8 cellular contexts compared by ENCODE assay signal in the genomic region with DNA sequence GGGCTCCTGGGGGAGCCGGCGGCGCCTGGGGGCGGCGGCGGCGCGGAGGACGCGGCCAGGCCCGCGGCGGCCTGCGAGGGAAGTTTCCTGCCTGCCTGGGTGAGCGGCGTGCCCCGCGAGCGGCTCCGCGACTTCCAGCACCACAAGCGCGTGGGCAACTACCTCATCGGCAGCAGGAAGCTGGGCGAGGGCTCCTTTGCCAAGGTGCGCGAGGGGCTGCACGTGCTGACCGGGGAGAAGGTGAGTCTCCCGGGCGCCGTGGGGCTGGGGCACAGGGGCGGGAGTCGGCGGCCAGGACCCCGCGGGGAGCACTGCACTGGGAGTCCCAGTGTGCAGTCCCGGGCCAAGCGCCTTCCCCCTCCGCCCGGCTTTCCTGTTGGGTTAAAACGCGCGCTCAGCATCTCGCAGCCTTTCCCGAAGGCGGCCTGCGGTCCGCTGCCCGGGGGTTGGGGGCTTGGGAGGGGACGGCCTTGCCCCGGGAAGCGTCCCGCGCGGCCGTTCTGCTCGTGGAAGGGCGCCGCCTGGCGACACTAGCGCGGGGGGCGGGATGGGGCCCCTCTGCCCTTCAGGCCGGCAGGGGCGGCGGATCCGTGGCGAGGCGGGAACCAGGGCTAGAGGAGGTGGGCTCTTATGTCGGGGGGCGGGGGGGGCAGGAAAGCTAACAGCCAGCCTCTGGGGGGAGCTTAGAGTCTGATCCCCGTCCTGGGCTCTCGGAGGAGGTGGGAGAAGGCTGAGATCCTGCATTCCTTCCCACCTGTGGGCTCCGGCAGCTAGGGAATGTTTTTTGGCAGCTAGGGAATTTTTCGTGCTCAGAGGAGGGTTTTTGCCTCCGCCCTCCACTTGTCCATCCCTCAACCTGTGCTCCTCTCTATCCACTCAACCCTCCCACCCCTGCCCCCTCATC. TPM values are rescaled to one million over a fixed set of nuclear protein-coding genes. Genes with fewer than 3 reads are reported as not detected.
DNase-seq lines count a peak whose midpoint lies in the region; ATAC-seq and TF ChIP-seq lines count a peak whose summit lies in the region.

No MANE protein-coding gene starts in this region.

- peak overlapping the region; percentile 67 for H3K4me3 ChIP-seq in BE2C (ENCODE audit: low read depth, low read length)

- peak overlapping the region; percentile 88 for H3K4me3 Mint-ChIP-seq in T-helper 17 cell
- H3K4me3 Mint-ChIP-seq in stimulated activated naive B cell treated with anti-CD40 and anti-IgM and Interleukin-4, amounts not matched to agents 10 μg/mL and 1 μg/mL and 100 μg/mL, for 72 hours, result peak overlapping the region; percentile 69 to 76

- H3K27ac Mint-ChIP-seq in T-helper 17 cell, result no peak overlapping the region
- H3K27ac Mint-ChIP-seq in stimulated activated naive B cell treated with anti-CD40 and anti-IgM and Interleukin-4, amounts not matched to agents 10 μg/mL and 1 μg/mL and 100 μg/mL, for 72 hours, result no peak overlapping the region

- no peaks in the 10 kb centered on the region for H3K4me1 ChIP-seq in BE2C

- peak; percentile 68 for ATAC-seq in T-helper 17 cell
- peak; percentile 69 to 70 for ATAC-seq in stimulated activated naive B cell treated with anti-CD40 and anti-IgM and Interleukin-4, amounts not matched to agents 10 μg/mL and 1 μg/mL and 100 μg/mL, for 72 hours (replicated peaks)
- ATAC-seq in GM19351 (IDR thresholded peaks at IDR 0.05; ENCODE audit: unreplicated experiment), result no peak
- ATAC-seq in HG02610 (IDR thresholded peaks at IDR 0.05; ENCODE audit: unreplicated experiment), result no peak

- H3K36me3 Mint-ChIP-seq in T-helper 17 cell (ENCODE audit: low read depth), result no peaks in the 10 kb centered on the region
- no peaks in the 10 kb centered on the region for H3K36me3 Mint-ChIP-seq in stimulated activated naive B cell treated with anti-CD40 and anti-IgM and Interleukin-4, amounts not matched to agents 10 μg/mL and 1 μg/mL and 100 μg/mL, for 72 hours

- peaks cover 46% of the 10 kb centered on the region for H3K27me3 Mint-ChIP-seq in T-helper 17 cell
- peaks cover 48 to 68% of the 10 kb centered on the region in 2 donors for H3K27me3 Mint-ChIP-seq in stimulated activated naive B cell treated with anti-CD40 and anti-IgM and Interleukin-4, amounts not matched to agents 10 μg/mL and 1 μg/mL and 100 μg/mL, for 72 hours

- H3K9me3 ChIP-seq in BE2C (no peaks in the 10 kb centered on the region), T-helper 17 cell (ENCODE audit: control insufficient read depth, low read length, poor library complexity, severe bottlenecking) (no peaks in the 10 kb centered on the region)

- peak; percentile 60 for TF ChIP-seq CTCF in BE2C (IDR thresholded peaks at IDR 0.05; ENCODE audit: low read depth, low read length)

- DNase-seq in BE2C, result peak; percentile 80
- peak; percentile 61 for DNase-seq in HK-2 (ENCODE audit: unreplicated experiment)
- DNase-seq in T-helper 17 cell, result peak in 2 of 3 donors; percentile 15 to 40
- DNase-seq in dermis blood vessel endothelial cell, result peak; percentile 31
- DNase-seq in mesenteric fat pad (ENCODE audit: low spot score), result peak; percentile 90
- peak; percentile 12 for DNase-seq in stimulated activated naive B cell treated with anti-CD40 and anti-IgM and Interleukin-4, amounts not matched to agents 10 μg/mL and 1 μg/mL and 100 μg/mL, for 72 hours

- no peaks in the 10 kb centered on the region for H3K27me3 ChIP-seq in BE2C

- no peaks in the 10 kb centered on the region; the same call in 1 of the 2 replicates for H3K36me3 ChIP-seq in BE2C

- peaks cover 10% of the 10 kb centered on the region for H3K4me1 Mint-ChIP-seq in T-helper 17 cell
- H3K4me1 Mint-ChIP-seq in stimulated activated naive B cell treated with anti-CD40 and anti-IgM and Interleukin-4, amounts not matched to agents 10 μg/mL and 1 μg/mL and 100 μg/mL, for 72 hours, result peaks cover 5 to 9% of the 10 kb centered on the region in 2 donors

- H3K9me3 Mint-ChIP-seq in stimulated activated naive B cell treated with anti-CD40 and anti-IgM and Interleukin-4, amounts not matched to agents 10 μg/mL and 1 μg/mL and 100 μg/mL, for 72 hours, result no peaks in the 10 kb centered on the region

RNA-seq across cellular contexts. Expression of gene HUNK, which starts 1.1 kb away (rescaled TPM):
- 1.2 TPM for polyA plus RNA-seq in BE2C (2012; ENCODE audit: insufficient read depth, insufficient read length, low read depth)
- total RNA-seq in T-helper 17 cell (1 to 10 TPM in 1 of 2 donors, under 1 TPM in 1; 0.81 to 1.3 TPM), dermis blood vessel endothelial cell (under 0.01 and 0.05 TPM in 2 replicates), mesenteric fat pad (0.55 TPM)

Comparison
In these comparisons a context has a peak if more than half of its experiments do, and no peak if none do; other contexts are left out.
1. DNase-seq: peak in every context shown above with its lines; median percentile 90 in mesenteric fat pad; 80 in BE2C; 61 in HK-2; 31 in dermis blood vessel endothelial cell; 28 in T-helper 17 cell; 12 in stimulated activated naive B cell treated with anti-CD40 and anti-IgM and Interleukin-4, amounts not matched to agents 10 μg/mL and 1 μg/mL and 100 μg/mL, for 72 hours.
2. ATAC-seq: peak in T-helper 17 cell (single experiment) and stimulated activated naive B cell treated with anti-CD40 and anti-IgM and Interleukin-4, amounts not matched to agents 10 μg/mL and 1 μg/mL and 100 μg/mL, for 72 hours (2 of 2); none in GM19351 (single experiment) and HG02610 (single experiment).